ENCODE assay signal across 1 cellular context in genomic region chr6:10217111-10217510, GRCh38.
TF ChIP-seq lines count a peak whose summit lies in the region.

No MANE protein-coding gene starts in this region.

TF ChIP-seq in GM23338, 12 proteins besides CTCF, POLR2A, EP300 and RAD21 (continued from another document):
- TF ChIP-seq ZNF462 (CRISPR knock-in tag; IDR thresholded peaks at IDR 0.05) (no peak), EZH2phosphoT487 (IDR thresholded peaks at IDR 0.05; ENCODE audit: unreplicated experiment) (no peak), ZNF331 (CRISPR knock-in tag; IDR thresholded peaks at IDR 0.05; ENCODE audit: low read depth) (no peak), JUNB (IDR thresholded peaks at IDR 0.05; ENCODE audit: unreplicated experiment) (no peak), EZH2 (IDR thresholded peaks at IDR 0.05; ENCODE audit: low read depth, unreplicated experiment) (no peak), ZNF114 (CRISPR knock-in tag; IDR thresholded peaks at IDR 0.05) (no peak), POLR2AphosphoS5 (IDR thresholded peaks at IDR 0.05; ENCODE audit: low read depth) (no peak), ETS1 (IDR thresholded peaks at IDR 0.05) (no peak), STAT1 (IDR thresholded peaks at IDR 0.05; ENCODE audit: unreplicated experiment) (no peak), NANOG (IDR thresholded peaks at IDR 0.05; ENCODE audit: borderline replicate concordance) (no peak), CREB1 (CRISPR knock-in tag; IDR thresholded peaks at IDR 0.05; ENCODE audit: low read depth) (no peak)
